15 cellular contexts compared by ENCODE assay signal in the genomic region with DNA sequence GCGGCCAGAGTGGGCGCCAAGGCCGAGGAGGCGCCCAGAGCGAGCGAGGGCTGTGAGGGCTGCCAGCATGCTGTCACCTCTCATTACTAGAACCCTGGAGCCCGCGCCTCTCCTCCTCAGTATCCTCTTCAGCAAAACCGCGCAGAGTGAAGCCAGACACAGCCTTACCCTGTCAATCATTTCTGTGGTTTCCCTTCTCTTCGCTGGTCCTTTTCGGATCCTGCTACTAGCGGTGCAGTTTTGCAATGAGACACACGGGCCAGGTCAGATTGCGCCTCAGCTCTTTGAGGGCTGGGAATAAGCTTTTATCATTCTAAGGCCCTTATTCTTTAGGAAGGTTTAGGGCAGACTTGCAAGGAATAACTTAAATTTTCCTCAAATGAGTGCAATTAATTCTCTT.
"Had no signal": no experiment of that assay in that cellular context is flagged by ENCODE, and none has a peak within 500 bp of the region (broad histone marks: within the 10 kb centered on the region; RNA-seq: fewer than 3 reads in every experiment).

No MANE protein-coding gene starts in this region.

- H3K4me1 ChIP-seq: heart left ventricle had no signal

- H3K9me3 Mint-ChIP-seq: activated T-helper 17 cell treated with anti-CD3 and anti-CD28 coated beads, Interleukin-2, amount 50 U/mL, for 72 hours; effector memory CD8-positive, alpha-beta T cell; immature natural killer cell; natural killer cell; stimulated activated naive B cell treated with anti-CD40 and anti-IgM and Interleukin-4, amounts not matched to agents 10 μg/mL and 1 μg/mL and 100 μg/mL, for 72 hours had no signal

- H3K4me1 Mint-ChIP-seq: activated T-helper 17 cell treated with anti-CD3 and anti-CD28 coated beads, Interleukin-2, amount 50 U/mL, for 72 hours; immature natural killer cell; natural killer cell; stimulated activated naive B cell treated with anti-CD40 and anti-IgM and Interleukin-4, amounts not matched to agents 10 μg/mL and 1 μg/mL and 100 μg/mL, for 72 hours had no signal

- H3K27me3 ChIP-seq: heart left ventricle, tibial artery had no signal

- H3K27ac Mint-ChIP-seq: activated T-helper 17 cell treated with anti-CD3 and anti-CD28 coated beads, Interleukin-2, amount 50 U/mL, for 72 hours; effector memory CD8-positive, alpha-beta T cell; immature natural killer cell; natural killer cell; stimulated activated naive B cell treated with anti-CD40 and anti-IgM and Interleukin-4, amounts not matched to agents 10 μg/mL and 1 μg/mL and 100 μg/mL, for 72 hours had no signal

- H3K4me3 ChIP-seq: heart left ventricle, tibial artery had no signal

- ATAC-seq: activated T-helper 17 cell treated with anti-CD3 and anti-CD28 coated beads, Interleukin-2, amount 50 U/mL, for 72 hours; effector memory CD8-positive, alpha-beta T cell; heart left ventricle; natural killer cell; stimulated activated naive B cell treated with anti-CD40 and anti-IgM and Interleukin-4, amounts not matched to agents 10 μg/mL and 1 μg/mL and 100 μg/mL, for 72 hours had no signal

- H3K36me3 ChIP-seq: heart left ventricle, tibial artery had no signal

- H3K36me3 Mint-ChIP-seq: immature natural killer cell; natural killer cell; stimulated activated naive B cell treated with anti-CD40 and anti-IgM and Interleukin-4, amounts not matched to agents 10 μg/mL and 1 μg/mL and 100 μg/mL, for 72 hours had no signal

- H3K4me3 Mint-ChIP-seq: activated T-helper 17 cell treated with anti-CD3 and anti-CD28 coated beads, Interleukin-2, amount 50 U/mL, for 72 hours; effector memory CD8-positive, alpha-beta T cell; immature natural killer cell; natural killer cell; stimulated activated naive B cell treated with anti-CD40 and anti-IgM and Interleukin-4, amounts not matched to agents 10 μg/mL and 1 μg/mL and 100 μg/mL, for 72 hours had no signal

- H3K9me3 ChIP-seq: heart left ventricle, tibial artery had no signal

- H3K27ac ChIP-seq: heart left ventricle, tibial artery had no signal

- DNase-seq: activated CD4-positive, CD25-positive, alpha-beta regulatory T cell treated with anti-CD3 and anti-CD28 coated beads, Interleukin-2, amount 50 U/mL, for 72 hours; activated naive CD4-positive, alpha-beta T cell treated with Interleukin-2 at 50 U/mL for 16 hours; dermis blood vessel endothelial cell; effector memory CD8-positive, alpha-beta T cell; foreskin melanocyte; heart left ventricle; immature natural killer cell; mesenchymal stem cell; natural killer cell; posterior cingulate gyrus; retina; stimulated activated CD4-positive, alpha-beta T cell treated with anti-CD3 and anti-CD28 coated beads, Interleukin-2, amount 100 ng/mL, for 48 hours; stimulated activated naive B cell treated with anti-CD40 and anti-IgM and Interleukin-4, amounts not matched to agents 10 μg/mL and 1 μg/mL and 100 μg/mL, for 72 hours; tibial artery had no signal
